In genomic region chr6:125986956-125987617, GRCh38 we compare ENCODE assay signal across 8 cellular contexts. TPM values are rescaled to one million over a fixed set of nuclear protein-coding genes. Genes with fewer than 3 reads are reported as not detected.
DNase-seq lines count a peak whose midpoint lies in the region; ATAC-seq and TF ChIP-seq lines count a peak whose summit lies in the region.

No MANE protein-coding gene starts in this region.

- no peak overlapping the region for H3K23ac ChIP-seq in mesendoderm (ENCODE audit: low read length)

- H3K36me3 ChIP-seq in mesendoderm (ENCODE audit: control insufficient read depth, insufficient read depth, low read length): no peaks in the 10 kb centered on the region

- peak overlapping the region; percentile 99 for H3K56ac ChIP-seq in mesendoderm (ENCODE audit: low read length)

- no peak for TF ChIP-seq CTCF in choroid plexus epithelial cell (conservative IDR thresholded peaks at IDR 0.05; ENCODE audit: low read depth, low read length)

- no CpG with 5 or more reads among the region's 11 CpGs for WGBS in mesendoderm (ENCODE audit: extremely low coverage, insufficient coverage, low lambda C conversion rate)

- peaks cover 16% of the 10 kb centered on the region for H3K79me1 ChIP-seq in mesendoderm (ENCODE audit: low read length)

- H2AK5ac ChIP-seq in mesendoderm (ENCODE audit: low read length): no peak overlapping the region

- no peak overlapping the region for H2BK120ac ChIP-seq in mesendoderm (ENCODE audit: low read depth, low read length)

- DNase-seq in SKM-1 treated with dmso at 0.1 percent for 144 hours (lab: John Stamatoyannopoulos, UW; ENCODE audit: unreplicated experiment) (peak; percentile 31), SKM-1 (lab: John Stamatoyannopoulos, UW; ENCODE audit: unreplicated experiment) (no peak), NCI-H524 treated with DMSO at 0.1 percent for 48 hours (lab: John Stamatoyannopoulos, UW) (peak; percentile 71), choroid plexus epithelial cell (ENCODE audit: low read depth) (peak; percentile 41), mesendoderm (peak; percentile 57), 8988T (no peak), ecto neural progenitor cell (ENCODE audit: low spot score) (no peak)

- peaks cover 46% of the 10 kb centered on the region for H3K79me2 ChIP-seq in mesendoderm (ENCODE audit: control insufficient read depth, insufficient read depth, low read length)

- H4K8ac ChIP-seq in mesendoderm (ENCODE audit: low read depth, low read length): no peak overlapping the region

- peak overlapping the region; percentile 85 for H3K4me2 ChIP-seq in mesendoderm (ENCODE audit: low read length)

- H2BK15ac ChIP-seq in mesendoderm (replicated peaks; ENCODE audit: low read depth): no peak overlapping the region

- H3K18ac ChIP-seq in mesendoderm (ENCODE audit: low read length): no peak overlapping the region

- H3K9ac ChIP-seq in mesendoderm (ENCODE audit: low read length): peak overlapping the region; percentile 96

- no peak overlapping the region for H3K4ac ChIP-seq in mesendoderm (ENCODE audit: low read depth, low read length)

- ATAC-seq in HG02798 (IDR thresholded peaks at IDR 0.05; ENCODE audit: poor library complexity, unreplicated experiment): peak; percentile 26

- H2BK5ac ChIP-seq in mesendoderm (ENCODE audit: low read length): peak overlapping the region; percentile 19

- peak overlapping the region; percentile 96 for H3K4me3 ChIP-seq in choroid plexus epithelial cell (ENCODE audit: low read depth, low read length)
- peak overlapping the region; percentile 94 for H3K4me3 ChIP-seq in mesendoderm (ENCODE audit: low read length)

- H3K27me3 ChIP-seq in mesendoderm (ENCODE audit: insufficient read depth, low read length, poor library complexity): no peaks in the 10 kb centered on the region

- H3K27ac ChIP-seq in mesendoderm (ENCODE audit: low read depth, low read length): peak overlapping the region; percentile 62

- peaks cover 13% of the 10 kb centered on the region for H3K4me1 ChIP-seq in mesendoderm (ENCODE audit: control insufficient read depth, low read depth, low read length)

- H4K5ac ChIP-seq in mesendoderm (ENCODE audit: low read length): peak overlapping the region; percentile 62

RNA-seq across cellular contexts. Expression of gene TRMT11, which starts 0.7 kb away (rescaled TPM):
- 13.8 TPM for polyA plus RNA-seq in mesendoderm (2013, experiment 1 of 2)
- polyA plus RNA-seq in mesendoderm (2013, experiment 2 of 2): 15.8 TPM

RNA-seq across cellular contexts. Expression of gene HINT3, which starts 30.5 kb away (rescaled TPM):
- 5.1 TPM for polyA plus RNA-seq in mesendoderm (2013, experiment 1 of 2)
- polyA plus RNA-seq in mesendoderm (2013, experiment 2 of 2): 5.2 TPM

Comparison
In these comparisons a context has a peak if more than half of its experiments do, and no peak if none do; other contexts are left out.
1. DNase-seq: peak in SKM-1 treated with dmso at 0.1 percent for 144 hours (single experiment), NCI-H524 treated with DMSO at 0.1 percent for 48 hours (single experiment), choroid plexus epithelial cell (single experiment) and mesendoderm (single experiment); none in SKM-1 (single experiment), 8988T (single experiment) and ecto neural progenitor cell (single experiment).